In genomic region chr3:123334056-123334455, GRCh38 we compare ENCODE assay signal across 19 cellular contexts.
A peak's percentile ranks its signal among the peaks of the same experiment; 100 is the strongest.
DNase-seq lines count a peak whose midpoint lies in the region; ATAC-seq and TF ChIP-seq lines count a peak whose summit lies in the region.
"Had no signal": no experiment of that assay in that cellular context is flagged by ENCODE, and none has a peak within 500 bp of the region (broad histone marks: within the 10 kb centered on the region; RNA-seq: fewer than 3 reads in every experiment).

No MANE protein-coding gene starts in this region.

- no peak overlapping the region for H3K4me3 ChIP-seq in coronary artery
- peak overlapping the region in 4 of 10 donors; percentile 19 to 38 (median 28) for H3K4me3 ChIP-seq in heart right ventricle
- no peak overlapping the region for H3K4me3 ChIP-seq in MG63
- H3K4me3 ChIP-seq: GM23248 had no signal

- no peak overlapping the region for H3K27ac Mint-ChIP-seq in stimulated activated naive B cell treated with anti-CD40 and anti-IgM and Interleukin-4, amounts not matched to agents 10 μg/mL and 1 μg/mL and 100 μg/mL, for 72 hours

- H3K27me3 Mint-ChIP-seq in stimulated activated naive B cell treated with anti-CD40 and anti-IgM and Interleukin-4, amounts not matched to agents 10 μg/mL and 1 μg/mL and 100 μg/mL, for 72 hours, result no peaks in the 10 kb centered on the region

- 82 to 84% methylated on average over 7 of the region's 7 CpGs for WGBS in heart right ventricle, 2 donors

- H3K36me3 Mint-ChIP-seq in stimulated activated naive B cell treated with anti-CD40 and anti-IgM and Interleukin-4, amounts not matched to agents 10 μg/mL and 1 μg/mL and 100 μg/mL, for 72 hours, result no peaks in the 10 kb centered on the region
- H3K36me3 Mint-ChIP-seq: CD8-positive, alpha-beta memory T cell had no signal

- ATAC-seq in heart right ventricle, result no peak
- ATAC-seq in stimulated activated naive B cell treated with anti-CD40 and anti-IgM and Interleukin-4, amounts not matched to agents 10 μg/mL and 1 μg/mL and 100 μg/mL, for 72 hours (replicated peaks), result no peak
- ATAC-seq in HG03095 (IDR thresholded peaks at IDR 0.05; ENCODE audit: unreplicated experiment), result no peak
- ATAC-seq: HCT116, HepG2 had no signal

- H3K4me1 Mint-ChIP-seq in stimulated activated naive B cell treated with anti-CD40 and anti-IgM and Interleukin-4, amounts not matched to agents 10 μg/mL and 1 μg/mL and 100 μg/mL, for 72 hours, result peaks cover 7 to 13% of the 10 kb centered on the region in 2 donors

- TF ChIP-seq CTCF in coronary artery (IDR thresholded peaks at IDR 0.05) (no peak), heart right ventricle (IDR thresholded peaks at IDR 0.05) (no peak)

- H3K9me3 Mint-ChIP-seq in stimulated activated naive B cell treated with anti-CD40 and anti-IgM and Interleukin-4, amounts not matched to agents 10 μg/mL and 1 μg/mL and 100 μg/mL, for 72 hours, result no peaks in the 10 kb centered on the region
- H3K9me3 Mint-ChIP-seq: CD8-positive, alpha-beta memory T cell had no signal

- H3K27ac ChIP-seq in coronary artery (peak overlapping the region; percentile 78 to 94), heart right ventricle (peak overlapping the region in 9 of 10 donors; percentile 63 to 96 (median 92))
- H3K27ac ChIP-seq: GM23248 had no signal

- no peaks in the 10 kb centered on the region for H3K27me3 ChIP-seq in heart right ventricle
- no peaks in the 10 kb centered on the region for H3K27me3 ChIP-seq in MG63
- H3K27me3 ChIP-seq: BE2C had no signal

- no peak overlapping the region for H3K4me3 Mint-ChIP-seq in stimulated activated naive B cell treated with anti-CD40 and anti-IgM and Interleukin-4, amounts not matched to agents 10 μg/mL and 1 μg/mL and 100 μg/mL, for 72 hours

- H3K4me1 ChIP-seq in heart right ventricle, result peaks cover 20 to 93% (median 65%) of the 10 kb centered on the region in 9 donors
- H3K4me1 ChIP-seq: BE2C had no signal

- DNase-seq in coronary artery (ENCODE audit: low spot score) (no peak), heart right ventricle (no peak), posterior vena cava (ENCODE audit: low spot score) (peak; percentile 29), NCI-H774 (lab: John Stamatoyannopoulos, UW) (no peak), MG63 (no peak)
- no peak for DNase-seq in stimulated activated naive B cell treated with anti-CD40 and anti-IgM and Interleukin-4, amounts not matched to agents 10 μg/mL and 1 μg/mL and 100 μg/mL, for 72 hours
- DNase-seq: BE2C, DMS79, GM23248, KG1, NCI-H1048, NCI-H1436 treated with DMSO at 0.1 percent for 48 hours, NCI-H2081, NCI-H510A treated with DMSO at 0.1 percent for 48 hours, SK-N-SH had no signal

- intact Hi-C loops in heart right ventricle (cut with DNase I) (loop anchor here in 4 of 10 donors (5.0 kb wide), 3 partner anchors 53 to 113 kb away; partner anchors contain the start of gene ADCY5 (in 3 of the 4)), posterior vena cava (cut with DNase I) (loop anchor here (5.0 to 10.0 kb wide), 2 partner anchors 111 to 113 kb away; partner anchors contain the start of gene ADCY5 (in 2 of the 2))

- H3K9me3 ChIP-seq in heart right ventricle (no peaks in the 10 kb centered on the region), MG63 (no peaks in the 10 kb centered on the region)
- H3K9me3 ChIP-seq: BE2C, SK-N-SH had no signal

- H3K36me3 ChIP-seq in heart right ventricle (peaks cover 0 to 3% (median 0%) of the 10 kb centered on the region in 9 donors), MG63 (no peaks in the 10 kb centered on the region)
- H3K36me3 ChIP-seq: BE2C had no signal
